Comparison of ENCODE assay signal across 8 cellular contexts in the genomic region with DNA sequence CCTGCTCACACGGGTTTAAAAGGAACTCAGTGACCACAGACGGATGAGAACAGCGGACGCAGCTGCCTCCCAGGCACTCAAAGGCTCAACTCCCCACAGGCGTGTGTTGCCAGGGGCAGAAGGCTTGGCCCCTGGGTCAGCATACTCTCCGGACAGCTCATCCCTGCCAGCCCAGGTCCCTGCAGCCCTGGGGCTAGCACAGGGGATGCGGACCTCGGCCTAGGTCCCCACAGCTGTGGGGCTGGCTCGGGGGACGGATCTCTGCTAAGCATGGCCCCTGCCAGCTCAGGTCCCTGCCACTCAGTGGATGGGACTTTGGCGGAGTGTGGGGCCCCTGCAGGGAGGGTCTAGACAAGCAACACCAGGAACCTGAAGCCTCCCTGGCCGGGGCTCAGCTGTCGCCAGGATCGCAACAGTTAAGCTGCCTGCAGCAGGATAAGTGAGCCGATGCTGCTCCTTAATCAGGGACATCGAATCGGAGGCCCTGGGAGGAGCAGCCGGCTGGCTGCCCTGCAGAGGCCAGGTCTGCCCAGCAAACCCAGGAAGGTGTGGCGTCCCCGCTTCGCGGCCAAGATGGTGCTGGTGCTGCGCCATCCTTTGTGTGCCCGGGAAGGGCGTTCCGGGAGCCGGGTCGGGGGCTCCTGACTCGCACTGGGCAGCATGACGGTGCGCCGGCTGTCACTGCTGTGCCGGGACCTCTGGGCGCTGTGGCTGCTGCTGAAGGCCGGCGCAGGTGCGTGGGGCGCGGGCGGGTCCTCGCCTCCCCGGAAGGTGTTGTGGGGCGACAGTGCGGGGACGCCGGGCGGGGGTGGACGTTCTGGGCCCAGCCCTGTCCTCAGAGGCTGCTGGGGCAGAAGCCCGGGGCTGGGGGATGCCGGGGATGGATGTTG. TPM values are rescaled to one million over a fixed set of nuclear protein-coding genes. Genes with fewer than 3 reads are reported as not detected.
DNase-seq lines count a peak whose midpoint lies in the region; ATAC-seq and TF ChIP-seq lines count a peak whose summit lies in the region.

No MANE protein-coding gene starts in this region.

- TF ChIP-seq POLR2A in breast epithelium (IDR thresholded peaks at IDR 0.05): no peak

- H3K9me3 ChIP-seq in breast epithelium (no peaks in the 10 kb centered on the region), mammary epithelial cell (replicated peaks; ENCODE audit: insufficient read depth, low read length) (peaks cover 6% of the 10 kb centered on the region), WERI-Rb-1 (ENCODE audit: severe bottlenecking) (no peaks in the 10 kb centered on the region), left lung (no peaks in the 10 kb centered on the region)

- H2AFZ ChIP-seq in mammary epithelial cell (ENCODE audit: low read depth, low read length): no peak overlapping the region

- H3K27ac ChIP-seq in breast epithelium (peak overlapping the region; percentile 13 to 43), mammary epithelial cell (ENCODE audit: insufficient read depth, low read depth, low read length) (no peak overlapping the region), WERI-Rb-1 (peak overlapping the region; percentile 90), left lung (no peak overlapping the region)

- peak overlapping the region; percentile 64 for H3K27ac Mint-ChIP-seq in type B pancreatic cell
- no peak overlapping the region for H3K27ac Mint-ChIP-seq in effector memory CD8-positive, alpha-beta T cell

- H3K4me3 ChIP-seq in breast epithelium (peak overlapping the region in 2 of 3 donors; percentile 47 to 69), mammary epithelial cell (replicated peaks in 1 of 3; ENCODE audit: insufficient read depth in 1 of 3, low read depth in 2 of 3, low read length in 3 of 3) (no peak overlapping the region), WERI-Rb-1 (ENCODE audit: low read depth, low read length) (peak overlapping the region; percentile 74), left lung (peak overlapping the region; percentile 10 to 19)

- H3K9ac ChIP-seq in mammary epithelial cell (ENCODE audit: insufficient read depth, low read length): no peak overlapping the region

- H4K20me1 ChIP-seq in mammary epithelial cell (ENCODE audit: insufficient read depth, low read length): no peaks in the 10 kb centered on the region

- H3K4me1 Mint-ChIP-seq in type B pancreatic cell (ENCODE audit: unreplicated experiment): peaks cover 31% of the 10 kb centered on the region
- H3K4me1 Mint-ChIP-seq in effector memory CD8-positive, alpha-beta T cell (ENCODE audit: low read depth in 2 of 2): peaks cover 9 to 16% of the 10 kb centered on the region in 2 donors

- 11% methylated on average over 13 of the region's 50 CpGs for WGBS in mammary epithelial cell (ENCODE audit: low coverage, missing lambda C conversion rate)

- H3K4me2 ChIP-seq in mammary epithelial cell (ENCODE audit: insufficient read depth, low read depth, low read length): no peak overlapping the region

- intact Hi-C loops in breast epithelium (cut with DNase I; ENCODE audit: low total_unique reads) (no loop called here), mammary epithelial cell (cut with micrococcal nuclease) (no loop called here), left lung (cut with DNase I) (no loop called here), posterior vena cava (cut with DNase I) (no loop called here)

- H3K36me3 ChIP-seq in breast epithelium (no peaks in the 10 kb centered on the region), mammary epithelial cell (ENCODE audit: insufficient read depth, low read length) (no peaks in the 10 kb centered on the region), WERI-Rb-1 (peaks cover 28% of the 10 kb centered on the region), left lung (no peaks in the 10 kb centered on the region)

- in situ Hi-C loops in mammary epithelial cell (cut with MboI; ENCODE audit: low sequenced_read_pairs in 2 of 2): no loop called here

- H3K27me3 Mint-ChIP-seq in type B pancreatic cell: no peaks in the 10 kb centered on the region
- H3K27me3 Mint-ChIP-seq in effector memory CD8-positive, alpha-beta T cell: peaks cover 13 to 44% of the 10 kb centered on the region in 2 donors

- peak in 1 of 2 donors; percentile 67 for DNase-seq in breast epithelium (ENCODE audit: low spot score in 2 of 2)
- DNase-seq in mammary epithelial cell: no peak
- DNase-seq in WERI-Rb-1: peak; percentile 100
- DNase-seq in left lung: peak in 1 of 2 donors; percentile 74
- peak; percentile 82 for DNase-seq in type B pancreatic cell (ENCODE audit: extremely low spot score, unreplicated experiment)
- no peak for DNase-seq in effector memory CD8-positive, alpha-beta T cell
- no peak for DNase-seq in posterior vena cava (ENCODE audit: low spot score)

- ATAC-seq in left lung (peak; percentile 90), GM19463 (IDR thresholded peaks at IDR 0.05; ENCODE audit: unreplicated experiment) (no peak)
- ATAC-seq in effector memory CD8-positive, alpha-beta T cell (replicated peaks): no peak

- dilution Hi-C loops in mammary epithelial cell (cut with HindIII; ENCODE audit: low sequenced_read_pairs): no loop called here

- H3K36me3 Mint-ChIP-seq in type B pancreatic cell: peaks cover 4% of the 10 kb centered on the region
- H3K36me3 Mint-ChIP-seq in effector memory CD8-positive, alpha-beta T cell (ENCODE audit: insufficient read depth): peaks cover 24% of the 10 kb centered on the region

- no TSS peak for BruUV-seq in mammary epithelial cell (replicated peaks; lab: Mats Ljungman, UMichigan)

- H3K4me3 Mint-ChIP-seq in type B pancreatic cell: peak overlapping the region; percentile 87
- H3K4me3 Mint-ChIP-seq in effector memory CD8-positive, alpha-beta T cell: no peak overlapping the region

- H3K4me1 ChIP-seq in breast epithelium: no peaks in the 10 kb centered on the region
- H3K4me1 ChIP-seq in mammary epithelial cell (ENCODE audit: insufficient read depth, low read length): no peaks in the 10 kb centered on the region
- H3K4me1 ChIP-seq in left lung: peaks cover 0 to 9% of the 10 kb centered on the region in 2 donors

- H3K79me2 ChIP-seq in mammary epithelial cell (ENCODE audit: insufficient read depth, low read length): no peaks in the 10 kb centered on the region

- TF ChIP-seq CTCF in breast epithelium (IDR thresholded peaks at IDR 0.05) (no peak), mammary epithelial cell (conservative IDR thresholded peaks at IDR 0.05 in 1 of 2, IDR thresholded peaks at IDR 0.05 in 1 of 2; ENCODE audit: extremely low read depth in 1 of 2, insufficient read depth in 1 of 2, low read depth in 1 of 2, low read length in 2 of 2) (no peak), WERI-Rb-1 (IDR thresholded peaks at IDR 0.05; ENCODE audit: low read depth, low read length) (no peak), left lung (IDR thresholded peaks at IDR 0.05) (no peak), type B pancreatic cell (conservative IDR thresholded peaks at IDR 0.05) (no peak)

- H3K27me3 ChIP-seq in breast epithelium: no peaks in the 10 kb centered on the region
- peaks cover 12% of the 10 kb centered on the region for H3K27me3 ChIP-seq in mammary epithelial cell (ENCODE audit: insufficient read depth, low read length)
- no peaks in the 10 kb centered on the region for H3K27me3 ChIP-seq in WERI-Rb-1 (ENCODE audit: insufficient read depth, low read depth, severe bottlenecking)
- H3K27me3 ChIP-seq in left lung: peaks cover 6 to 23% of the 10 kb centered on the region in 2 donors

- H3K9me3 Mint-ChIP-seq in type B pancreatic cell: no peaks in the 10 kb centered on the region
- peaks cover 0 to 4% of the 10 kb centered on the region in 2 donors for H3K9me3 Mint-ChIP-seq in effector memory CD8-positive, alpha-beta T cell

- CTCF ChIA-PET in mammary epithelial cell (lab: Charles Lee; ENCODE audit: low non-redundant PET): no interaction called here

RNA-seq across cellular contexts. Expression of gene MCF2L, which starts 32.5 kb away (rescaled TPM):
- total RNA-seq in breast epithelium (10 to 100 TPM; 33.4 to 77.3 (median 38.6) TPM), mammary epithelial cell (under 1 TPM in 1 of 2 donors, not detected in 1; 0.33 TPM), left lung (10 to 100 TPM; 36.0 to 38.9 TPM), type B pancreatic cell (ENCODE audit: low replicate concordance) (37.3 and 46.9 TPM in 2 replicates), posterior vena cava (10 to 100 TPM; 28.6 to 33.1 TPM)
- polyA plus RNA-seq in mammary epithelial cell: 0.10 TPM
- not detected for polyA minus RNA-seq in mammary epithelial cell

Comparison
In these comparisons a context has a peak if more than half of its experiments do, and no peak if none do; other contexts are left out.
1. H3K27ac ChIP-seq: peak in breast epithelium (2 of 2) and WERI-Rb-1 (single experiment); none in mammary epithelial cell (single experiment) and left lung (0 of 2).
2. H3K4me3 ChIP-seq: peak in breast epithelium (2 of 3), WERI-Rb-1 (single experiment) and left lung (2 of 2); none in mammary epithelial cell (0 of 3).
3. RNA of gene MCF2L, which starts 32.5 kb away (total RNA-seq): 37.3 to 46.9 TPM in type B pancreatic cell, 36.0 to 38.9 TPM in left lung, 33.4 to 77.3 TPM in breast epithelium and 28.6 to 33.1 TPM in posterior vena cava; 0.33 TPM in mammary epithelial cell; every median in the first group is over 10 times any median in the second.
4. DNase-seq: peak in WERI-Rb-1 (single experiment) and type B pancreatic cell (single experiment); none in mammary epithelial cell (single experiment), effector memory CD8-positive, alpha-beta T cell (0 of 3) and posterior vena cava (single experiment).